Comparison of ENCODE assay signal across 9 cellular contexts in genomic region chr17:50634123-50634914, GRCh38. TPM values are rescaled to one million over a fixed set of nuclear protein-coding genes. Genes with fewer than 3 reads are reported as not detected.
DNase-seq lines count a peak whose midpoint lies in the region; ATAC-seq and TF ChIP-seq lines count a peak whose summit lies in the region.
"Had no signal": no experiment of that assay in that cellular context is flagged by ENCODE, and none has a peak within 500 bp of the region (broad histone marks: within the 10 kb centered on the region; RNA-seq: fewer than 3 reads in every experiment).

ABCC3 (plus strand) TSS chr17:50634881; CDS start chr17:50634937, 56 bp downstream.

- peak within 1 kb of the TSS; percentile 77 for H3K4me3 Mint-ChIP-seq in dendritic cell treated with granulocyte-macrophage colony-stimulating factor and Interleukin-4, amounts not matched to agents 40 ng/mL and 50 ng/mL, for 4 days

- H3K27ac Mint-ChIP-seq in dendritic cell treated with granulocyte-macrophage colony-stimulating factor and Interleukin-4, amounts not matched to agents 40 ng/mL and 50 ng/mL, for 4 days, result peak within 1 kb of the TSS; percentile 79
- H3K27ac Mint-ChIP-seq: activated naive CD4-positive, alpha-beta T cell treated with anti-CD3 and anti-CD28 coated beads, Interleukin-2, amount 50 U/mL, for 72 hours had no signal

- H3K36me3 ChIP-seq in mesenchymal stem cell (ENCODE audit: control insufficient read depth in 1 of 2, insufficient read depth in 2 of 2, low read depth in 1 of 2, low read length in 2 of 2) (no peaks in the 10 kb centered on the region), urinary bladder (ENCODE audit: insufficient read depth) (no peaks in the 10 kb centered on the region)

- 22% methylated on average over 48 of the region's 50 CpGs for WGBS in mesenchymal stem cell
- 16% methylated on average over 50 of the region's 50 CpGs for WGBS in urinary bladder

- intact Hi-C loops in dendritic cell treated with granulocyte-macrophage colony-stimulating factor and Interleukin-4, amounts not matched to agents 40 ng/mL and 50 ng/mL, for 4 days (cut with micrococcal nuclease), result loop anchor here (10.0 kb wide), 1 partner anchor 70 kb away; the partner anchor contains the start of gene ANKRD40

- H2BK5ac ChIP-seq in mesenchymal stem cell (ENCODE audit: low read depth, low read length, poor library complexity, severe bottlenecking), result no peak within 1 kb of the TSS

- no peak for ATAC-seq in GM21786 (IDR thresholded peaks at IDR 0.05; ENCODE audit: unreplicated experiment)
- no peak for ATAC-seq in HG03097 (IDR thresholded peaks at IDR 0.05; ENCODE audit: low FRiP score, unreplicated experiment)

- H3K18ac ChIP-seq in mesenchymal stem cell (ENCODE audit: low read depth in 1 of 2, low read length in 2 of 2), result peak within 1 kb of the TSS; percentile 25 to 64

- no peak for TF ChIP-seq RAD21 in Ishikawa (IDR thresholded peaks at IDR 0.05; ENCODE audit: low read depth)

- H3K27me3 ChIP-seq in mesenchymal stem cell (ENCODE audit: control insufficient read depth in 1 of 2, insufficient read depth in 1 of 2, low read length in 2 of 2), result peaks cover 0 to 21% of the 10 kb centered on the region in 2 experiments

- peak; percentile 43; the same call in 1 of the 2 replicates for TF ChIP-seq EP300 in Ishikawa (IDR thresholded peaks at IDR 0.05; ENCODE audit: borderline replicate concordance)

- peaks cover 92% of the 10 kb centered on the region for H3K4me1 Mint-ChIP-seq in dendritic cell treated with granulocyte-macrophage colony-stimulating factor and Interleukin-4, amounts not matched to agents 40 ng/mL and 50 ng/mL, for 4 days (ENCODE audit: low read depth)

- H2BK15ac ChIP-seq in mesenchymal stem cell (ENCODE audit: low read depth, poor library complexity, severe bottlenecking), result peak within 1 kb of the TSS; percentile 37

- H2BK120ac ChIP-seq in mesenchymal stem cell (ENCODE audit: low read depth, low read length), result no peak within 1 kb of the TSS

- H3K9me3 ChIP-seq in mesenchymal stem cell (ENCODE audit: control insufficient read depth, low read length), result no peaks in the 10 kb centered on the region

- no peak within 1 kb of the TSS for H2AFZ ChIP-seq in mesenchymal stem cell (ENCODE audit: low read depth, low read length)

- H3K27ac ChIP-seq in mesenchymal stem cell (ENCODE audit: low read length, poor library complexity, severe bottlenecking), result no peak within 1 kb of the TSS
- no peak within 1 kb of the TSS for H3K27ac ChIP-seq in urinary bladder (ENCODE audit: low read depth)

- DNase-seq in ACHN (peak; percentile 70), mesenchymal stem cell (no peak), NCI-H1048 (lab: John Stamatoyannopoulos, UW) (no peak)

- H3K4me1 ChIP-seq in mesenchymal stem cell (ENCODE audit: control insufficient read depth, insufficient read depth, low read depth, low read length), result peaks cover 34% of the 10 kb centered on the region
- H3K4me1 ChIP-seq in urinary bladder (ENCODE audit: insufficient read depth), result no peaks in the 10 kb centered on the region

- H3K36me3 Mint-ChIP-seq in dendritic cell treated with granulocyte-macrophage colony-stimulating factor and Interleukin-4, amounts not matched to agents 40 ng/mL and 50 ng/mL, for 4 days (ENCODE audit: low read depth), result peaks cover 8% of the 10 kb centered on the region
- H3K36me3 Mint-ChIP-seq: activated naive CD4-positive, alpha-beta T cell treated with anti-CD3 and anti-CD28 coated beads, Interleukin-2, amount 50 U/mL, for 72 hours had no signal

- peak within 1 kb of the TSS in 1 of 2 experiments; percentile 10 for H3K4ac ChIP-seq in mesenchymal stem cell (ENCODE audit: low read depth in 1 of 2, low read length in 2 of 2)

- in situ Hi-C loops in ACHN (cut with HindIII; ENCODE audit: low pct_ligation_motif_present, low pct_unique_long_range_greater_than_20kb, low sequenced_read_pairs), result no loop called here

- H3K79me1 ChIP-seq in mesenchymal stem cell (replicated peaks; ENCODE audit: low read length, poor library complexity, severe bottlenecking), result peaks cover 3% of the 10 kb centered on the region

- H4K8ac ChIP-seq in mesenchymal stem cell (ENCODE audit: low read length), result no peak within 1 kb of the TSS

- H3K4me3 ChIP-seq in mesenchymal stem cell (ENCODE audit: insufficient read depth in 1 of 2, low read depth in 1 of 2, low read length in 2 of 2), result peak within 1 kb of the TSS; percentile 59 to 82
- peak within 1 kb of the TSS; percentile 50 for H3K4me3 ChIP-seq in urinary bladder (ENCODE audit: low read depth, low read length)

- H2AK5ac ChIP-seq in mesenchymal stem cell (ENCODE audit: low read length, severe bottlenecking), result peak within 1 kb of the TSS; percentile 55

- H3K9me3 Mint-ChIP-seq in dendritic cell treated with granulocyte-macrophage colony-stimulating factor and Interleukin-4, amounts not matched to agents 40 ng/mL and 50 ng/mL, for 4 days, result no peaks in the 10 kb centered on the region
- H3K9me3 Mint-ChIP-seq: activated naive CD4-positive, alpha-beta T cell treated with anti-CD3 and anti-CD28 coated beads, Interleukin-2, amount 50 U/mL, for 72 hours had no signal

- H2BK12ac ChIP-seq in mesenchymal stem cell (ENCODE audit: low read length in 2 of 2), result peak within 1 kb of the TSS in 1 of 2 experiments; percentile 37

- peaks cover 37% of the 10 kb centered on the region for H3K27me3 Mint-ChIP-seq in dendritic cell treated with granulocyte-macrophage colony-stimulating factor and Interleukin-4, amounts not matched to agents 40 ng/mL and 50 ng/mL, for 4 days

- peak within 1 kb of the TSS; percentile 90 for H3K4me2 ChIP-seq in mesenchymal stem cell (ENCODE audit: low read length, poor library complexity, severe bottlenecking)

- H3K14ac ChIP-seq in mesenchymal stem cell (ENCODE audit: low read length in 2 of 2), result peak within 1 kb of the TSS in 1 of 2 experiments; percentile 53

- H3K9ac ChIP-seq in mesenchymal stem cell (ENCODE audit: low read length), result peak within 1 kb of the TSS; percentile 63

- peak within 1 kb of the TSS in 1 of 2 experiments; percentile 56 for H3K23ac ChIP-seq in mesenchymal stem cell (ENCODE audit: low read length in 2 of 2)

- no peak within 1 kb of the TSS for H4K91ac ChIP-seq in mesenchymal stem cell (ENCODE audit: low read length)

TF ChIP-seq in Ishikawa, 13 proteins besides CTCF, POLR2A, EP300 and RAD21:
- TF ChIP-seq EGR1 (IDR thresholded peaks at IDR 0.05) (peak; percentile 33), MAX (IDR thresholded peaks at IDR 0.05) (no peak), TAF1 (IDR thresholded peaks at IDR 0.05; ENCODE audit: low read depth) (no peak; the same call in 1 of the 2 replicates), YY1 (IDR thresholded peaks at IDR 0.05; ENCODE audit: low read depth) (no peak; the same call in none of the 2 replicates), NFIC (IDR thresholded peaks at IDR 0.05) (peak; percentile 64), FOXM1 (IDR thresholded peaks at IDR 0.05; ENCODE audit: borderline replicate concordance, low read depth) (no peak), TEAD4 (IDR thresholded peaks at IDR 0.05) (peak; percentile 23; the same call in 1 of the 2 replicates), TCF12 (IDR thresholded peaks at IDR 0.05; ENCODE audit: low read depth) (0 out of 2 replicates have a peak, but pooled peaks have one; percentile 28), CREB1 (IDR thresholded peaks at IDR 0.05; ENCODE audit: low read depth) (no peak), USF1 (IDR thresholded peaks at IDR 0.05) (no peak; the same call in 1 of the 2 replicates), REST (IDR thresholded peaks at IDR 0.05; ENCODE audit: low read depth) (no peak), ZBTB7A (IDR thresholded peaks at IDR 0.05; ENCODE audit: low read depth) (peak; percentile 78; the same call in 1 of the 2 replicates), CEBPB (IDR thresholded peaks at IDR 0.05) (peak; percentile 91)

RNA-seq across cellular contexts. Expression of gene ABCC3, which starts in this region (rescaled TPM):
- polyA plus RNA-seq in mesenchymal stem cell (2013, experiment 1 of 2), result 2.5 TPM
- polyA plus RNA-seq in mesenchymal stem cell (2013, experiment 2 of 2), result 2.5 TPM
- 6.9 TPM for total RNA-seq in urinary bladder
- polyA plus RNA-seq in urinary bladder, result 13.4 TPM
- total RNA-seq: activated naive CD4-positive, alpha-beta T cell treated with anti-CD3 and anti-CD28 coated beads, Interleukin-2, amount 50 U/mL, for 72 hours had no signal
